ENCODE assay signal across 8 cellular contexts in the genomic region with DNA sequence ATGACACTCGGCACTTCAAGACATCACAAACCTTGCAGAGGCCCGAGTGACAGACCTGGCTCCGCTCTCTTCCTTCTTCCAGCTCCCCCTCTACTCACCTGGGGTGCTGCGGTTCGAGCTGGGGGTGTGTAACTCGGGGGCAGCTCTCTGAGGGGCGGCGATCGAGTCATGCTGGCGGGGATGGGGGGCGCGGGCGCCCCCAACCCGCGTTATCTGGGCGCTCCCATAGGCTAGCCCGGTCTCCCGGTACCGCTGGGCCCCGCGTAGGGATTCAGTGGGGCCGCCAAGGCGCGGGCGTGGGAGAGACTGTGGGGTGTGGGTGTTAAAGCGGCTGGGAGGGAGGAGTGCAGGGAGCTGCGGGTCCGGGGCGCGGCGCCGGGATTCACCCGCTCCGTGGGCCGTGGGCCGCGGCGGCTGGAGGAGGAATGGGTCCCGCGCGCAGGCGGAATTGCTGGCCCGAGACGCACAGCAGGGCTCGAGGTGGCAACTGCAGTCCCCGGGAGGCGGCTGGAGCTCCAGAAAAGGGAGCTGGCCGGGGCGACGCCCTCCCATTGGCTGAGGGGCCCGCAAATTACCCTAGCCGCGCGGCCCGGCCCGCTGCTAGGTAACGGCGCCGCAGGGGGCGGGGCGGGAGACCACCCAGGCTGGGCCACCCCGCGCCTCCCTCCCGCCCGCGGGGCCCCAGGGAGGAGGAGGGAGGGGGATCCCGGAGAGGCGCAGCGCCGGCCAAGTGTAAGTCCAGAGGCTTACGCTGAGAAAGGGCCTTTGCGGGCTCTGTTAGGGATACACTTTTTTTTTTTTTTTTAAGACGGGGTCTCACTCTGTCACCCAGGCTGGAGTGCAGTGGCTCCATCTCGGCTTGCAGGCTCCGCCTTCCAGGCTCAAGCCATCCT. TPM values are rescaled to one million over a fixed set of nuclear protein-coding genes. Genes with fewer than 3 reads are reported as not detected.
DNase-seq lines count a peak whose midpoint lies in the region; ATAC-seq, FAIRE-seq and TF ChIP-seq lines count a peak whose summit lies in the region.

A gene with protein sequence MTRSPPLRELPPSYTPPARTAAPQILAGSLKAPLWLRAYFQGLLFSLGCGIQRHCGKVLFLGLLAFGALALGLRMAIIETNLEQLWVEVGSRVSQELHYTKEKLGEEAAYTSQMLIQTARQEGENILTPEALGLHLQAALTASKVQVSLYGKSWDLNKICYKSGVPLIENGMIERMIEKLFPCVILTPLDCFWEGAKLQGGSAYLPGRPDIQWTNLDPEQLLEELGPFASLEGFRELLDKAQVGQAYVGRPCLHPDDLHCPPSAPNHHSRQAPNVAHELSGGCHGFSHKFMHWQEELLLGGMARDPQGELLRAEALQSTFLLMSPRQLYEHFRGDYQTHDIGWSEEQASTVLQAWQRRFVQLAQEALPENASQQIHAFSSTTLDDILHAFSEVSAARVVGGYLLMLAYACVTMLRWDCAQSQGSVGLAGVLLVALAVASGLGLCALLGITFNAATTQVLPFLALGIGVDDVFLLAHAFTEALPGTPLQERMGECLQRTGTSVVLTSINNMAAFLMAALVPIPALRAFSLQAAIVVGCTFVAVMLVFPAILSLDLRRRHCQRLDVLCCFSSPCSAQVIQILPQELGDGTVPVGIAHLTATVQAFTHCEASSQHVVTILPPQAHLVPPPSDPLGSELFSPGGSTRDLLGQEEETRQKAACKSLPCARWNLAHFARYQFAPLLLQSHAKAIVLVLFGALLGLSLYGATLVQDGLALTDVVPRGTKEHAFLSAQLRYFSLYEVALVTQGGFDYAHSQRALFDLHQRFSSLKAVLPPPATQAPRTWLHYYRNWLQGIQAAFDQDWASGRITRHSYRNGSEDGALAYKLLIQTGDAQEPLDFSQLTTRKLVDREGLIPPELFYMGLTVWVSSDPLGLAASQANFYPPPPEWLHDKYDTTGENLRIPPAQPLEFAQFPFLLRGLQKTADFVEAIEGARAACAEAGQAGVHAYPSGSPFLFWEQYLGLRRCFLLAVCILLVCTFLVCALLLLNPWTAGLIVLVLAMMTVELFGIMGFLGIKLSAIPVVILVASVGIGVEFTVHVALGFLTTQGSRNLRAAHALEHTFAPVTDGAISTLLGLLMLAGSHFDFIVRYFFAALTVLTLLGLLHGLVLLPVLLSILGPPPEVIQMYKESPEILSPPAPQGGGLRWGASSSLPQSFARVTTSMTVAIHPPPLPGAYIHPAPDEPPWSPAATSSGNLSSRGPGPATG (minus strand): TSS at position 491 of the 893 bp plus-strand sequence. CDS start 321 bp downstream, at position 170.

- ATAC-seq in Right ventricle myocardium superior (ENCODE audit: poor library complexity): peak; percentile 94
- ATAC-seq in GM18498 (IDR thresholded peaks at IDR 0.05; ENCODE audit: unreplicated experiment): no peak

- peaks cover 5 to 19% of the 10 kb centered on the region in 2 donors for H3K4me1 ChIP-seq in adrenal gland (replicated peaks in 1 of 2)
- H3K4me1 ChIP-seq in osteoblast (ENCODE audit: insufficient read depth, low read length): peaks cover 5% of the 10 kb centered on the region

- H3K27me3 ChIP-seq in adrenal gland (no peaks in the 10 kb centered on the region), osteoblast (ENCODE audit: insufficient read depth, low read length) (no peaks in the 10 kb centered on the region)

- no peak for FAIRE-seq in GM12892 (lab: Jason Lieb, UNC)

- no peaks in the 10 kb centered on the region for H4K20me1 ChIP-seq in osteoblast (ENCODE audit: insufficient read depth, low read length)

- peak within 1 kb of the TSS; percentile 56 for H2AFZ ChIP-seq in osteoblast (ENCODE audit: low read length)

- H3K9me3 ChIP-seq in adrenal gland (replicated peaks in 1 of 3): no peaks in the 10 kb centered on the region
- H3K9me3 ChIP-seq in osteoblast (ENCODE audit: low read depth, low read length): no peaks in the 10 kb centered on the region

- H3K4me2 ChIP-seq in osteoblast (ENCODE audit: insufficient read depth, low read length): peak within 1 kb of the TSS; percentile 82

- intact Hi-C loops in adrenal gland (cut with DNase I) (loop anchor here in 1 of 2 donors (5.0 kb wide), 1 partner anchor 159 kb away; no protein-coding TSS in a partner anchor), Right ventricle myocardium superior (cut with DNase I) (no loop called here)

- TF ChIP-seq CTCF in adrenal gland (IDR thresholded peaks at IDR 0.05) (no peak), osteoblast (IDR thresholded peaks at IDR 0.05; ENCODE audit: extremely low read depth, low read depth, low read length) (no peak)

- H3K36me3 ChIP-seq in adrenal gland (replicated peaks in 1 of 2) (no peaks in the 10 kb centered on the region), osteoblast (ENCODE audit: insufficient read depth, low read length) (no peaks in the 10 kb centered on the region)

- TF ChIP-seq POLR2A in GM12892 (IDR thresholded peaks at IDR 0.05; ENCODE audit: low read depth, low read length) (no peak), adrenal gland (IDR thresholded peaks at IDR 0.05) (peak in 1 of 2 donors; percentile 54)

- peak within 1 kb of the TSS in 2 of 5 donors; percentile 28 to 45 for H3K27ac ChIP-seq in adrenal gland
- no peak within 1 kb of the TSS for H3K27ac ChIP-seq in osteoblast (ENCODE audit: low read depth, low read length)

- H3K79me2 ChIP-seq in osteoblast (ENCODE audit: insufficient read depth, low read length): no peaks in the 10 kb centered on the region

- DNase-seq in AG08396 (ENCODE audit: low spot score) (peak; percentile 92), GM12892 (ENCODE audit: insufficient read length) (peak; percentile 62), NCI-H524 (lab: John Stamatoyannopoulos, UW) (peak; percentile 75 to 86), adrenal gland (peak; percentile 67 to 81 (median 76)), Right ventricle myocardium superior (peak; percentile 81), osteoblast (ENCODE audit: insufficient read length, low spot score, missing footprints) (peak; percentile 96), mesenteric fat pad (ENCODE audit: low spot score) (no peak)

- WGBS in adrenal gland, 4 donors: 2 to 8% (median 3%) methylated on average over 4 to 75 of the region's 75 CpGs

- H3K4me3 ChIP-seq in adrenal gland: peak within 1 kb of the TSS in 2 of 4 donors; percentile 50 to 71
- H3K4me3 ChIP-seq in osteoblast (ENCODE audit: insufficient read depth, low read length): peak within 1 kb of the TSS; percentile 74

RNA-seq across cellular contexts. Expression of the gene that starts here (rescaled TPM):
- 0.11 TPM for polyA plus RNA-seq in GM12892 (2012; ENCODE audit: missing spikeins)
- total RNA-seq in adrenal gland: 1 to 10 TPM in 5 of 8 donors, under 1 TPM in 3; 0.42 to 3.0 (median 1.8) TPM
- 1 to 10 TPM in 2 of 3 donors, under 1 TPM in 1; 0.40 to 7.8 (median 6.4) TPM for polyA plus RNA-seq in adrenal gland
- 0.30 TPM for total RNA-seq in Right ventricle myocardium superior
- total RNA-seq in osteoblast: 0.29 and 0.36 TPM in 2 replicates
- total RNA-seq in mesenteric fat pad: 0.93 TPM

Comparison
In these comparisons a context has a peak if more than half of its experiments do, and no peak if none do; other contexts are left out.
1. Peak in DNase-seq and ATAC-seq in Right ventricle myocardium superior; RNA of the gene not detected or under 1 TPM.
2. Peak in DNase-seq, H3K4me3 ChIP-seq and H3K4me2 ChIP-seq in osteoblast; RNA of the gene not detected or under 1 TPM.